ENCODE assay signal across 8 cellular contexts in the genomic region with DNA sequence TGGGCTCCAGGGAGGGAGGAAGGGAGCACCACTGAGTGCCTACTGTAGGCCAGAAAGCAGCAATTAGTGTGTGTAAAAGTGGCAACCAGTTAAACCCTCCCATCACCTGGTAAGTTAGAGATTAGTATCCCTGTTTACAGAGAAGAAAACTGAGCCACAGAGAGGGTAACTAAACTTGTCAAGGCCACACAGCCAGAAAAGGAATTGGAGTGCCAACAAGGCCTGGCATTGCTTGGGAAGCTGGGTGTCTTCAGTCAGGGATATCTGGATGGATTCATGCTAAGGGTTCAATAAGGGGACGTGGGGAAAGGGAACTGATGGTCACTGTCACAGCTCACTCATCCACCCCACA. TPM values are rescaled to one million over a fixed set of nuclear protein-coding genes. Genes with fewer than 3 reads are reported as not detected.
DNase-seq lines count a peak whose midpoint lies in the region; ATAC-seq and TF ChIP-seq lines count a peak whose summit lies in the region.

No MANE protein-coding gene starts in this region.

- H3K27me3 ChIP-seq in CD4-positive, alpha-beta memory T cell (ENCODE audit: insufficient read depth, low read length) = no peaks in the 10 kb centered on the region
- no peaks in the 10 kb centered on the region for H3K27me3 ChIP-seq in OCI-LY1 (ENCODE audit: insufficient read depth, low read length)
- peaks cover 5% of the 10 kb centered on the region for H3K27me3 ChIP-seq in neuron (ENCODE audit: insufficient read depth, low read length)

- TF ChIP-seq CTCF in OCI-LY1 (IDR thresholded peaks at IDR 0.05; ENCODE audit: low read length) (no peak), coronary artery (IDR thresholded peaks at IDR 0.05) (no peak)

- DNase-seq in CD4-positive, alpha-beta memory T cell = no peak
- DNase-seq in coronary artery (ENCODE audit: low spot score) (no peak), GDM1 (lab: John Stamatoyannopoulos, UW) (no peak), AG08396 (ENCODE audit: low spot score) (no peak), NCI-H510A treated with DMSO at 0.1 percent for 48 hours (lab: John Stamatoyannopoulos, UW) (no peak)

- H3F3A ChIP-seq in OCI-LY1 (ENCODE audit: insufficient read depth, low read length) = 0 out of 2 replicates have a peak, but pooled peaks cover 5% of the 10 kb centered on the region

- H3K9me3 ChIP-seq in CD4-positive, alpha-beta memory T cell (ENCODE audit: control insufficient read depth in 1 of 2, low read length in 2 of 2) = no peaks in the 10 kb centered on the region
- H3K9me3 ChIP-seq in OCI-LY1 (ENCODE audit: low read length) = no peaks in the 10 kb centered on the region
- no peaks in the 10 kb centered on the region for H3K9me3 ChIP-seq in neuron (ENCODE audit: low read length)

- POLR2A ChIA-PET in CD4-positive, alpha-beta memory T cell (lab: Charles Lee; ENCODE audit: partially characterized antibody) = interaction anchor here (0.7 to 2.5 kb wide), 10 partner anchors 24 to 464 kb away, joined by 3 to 32 read pairs (median 5); a partner anchor contains a TSS

- peaks cover 5 to 19% (median 10%) of the 10 kb centered on the region in 4 donors for H3K4me1 Mint-ChIP-seq in CD4-positive, alpha-beta memory T cell

- peak overlapping the region; percentile 90 to 99 (median 97) for H3K27ac Mint-ChIP-seq in CD4-positive, alpha-beta memory T cell

- H3K4me1 ChIP-seq in CD4-positive, alpha-beta memory T cell (ENCODE audit: insufficient read depth, low read length) = peaks cover 9% of the 10 kb centered on the region
- H3K4me1 ChIP-seq in OCI-LY1 (ENCODE audit: insufficient read depth, low read length, severe bottlenecking) = peaks cover 38% of the 10 kb centered on the region
- H3K4me1 ChIP-seq in neuron (ENCODE audit: insufficient read depth, low read length) = peaks cover 44% of the 10 kb centered on the region

- peak overlapping the region; percentile 17; the same call in 1 of the 2 replicates for H3K9ac ChIP-seq in OCI-LY1 (ENCODE audit: low read length)

- no peaks in the 10 kb centered on the region for H3K79me2 ChIP-seq in OCI-LY1 (ENCODE audit: insufficient read depth, low read length)

- peak overlapping the region; percentile 71 for H3K27ac ChIP-seq in CD4-positive, alpha-beta memory T cell (ENCODE audit: low read depth, low read length)
- H3K27ac ChIP-seq in OCI-LY1 (ENCODE audit: low read depth, low read length, poor library complexity, severe bottlenecking) (peak overlapping the region; percentile 82), coronary artery (peak overlapping the region; percentile 66 to 82)

- peak overlapping the region; percentile 81 for H3K4me2 ChIP-seq in OCI-LY1 (ENCODE audit: low read length)

- H3K9me2 ChIP-seq in OCI-LY1 (ENCODE audit: low read depth, low read length) = no peaks in the 10 kb centered on the region

- no peaks in the 10 kb centered on the region for H3K27me3 Mint-ChIP-seq in CD4-positive, alpha-beta memory T cell

- ATAC-seq in GM19467 (IDR thresholded peaks at IDR 0.05; ENCODE audit: unreplicated experiment) = no peak

- H2AFZ ChIP-seq in OCI-LY1 (ENCODE audit: low read length) = no peak overlapping the region
- H2AFZ ChIP-seq in neuron (ENCODE audit: low read depth, low read length) = peak overlapping the region; percentile 20

- peak overlapping the region; percentile 89 to 96 (median 94) for H3K4me3 Mint-ChIP-seq in CD4-positive, alpha-beta memory T cell

- no peaks in the 10 kb centered on the region for H3K9me3 Mint-ChIP-seq in CD4-positive, alpha-beta memory T cell

- H3K36me3 Mint-ChIP-seq in CD4-positive, alpha-beta memory T cell = peaks cover 0 to 2% of the 10 kb centered on the region in 2 donors

- intact Hi-C loops in CD4-positive, alpha-beta memory T cell (cut with micrococcal nuclease) = loop anchor here (1.0 to 5.0 kb wide), 2 partner anchors 22 to 240 kb away; no protein-coding TSS in a partner anchor

- H3K4me3 ChIP-seq in CD4-positive, alpha-beta memory T cell (ENCODE audit: low read length in 2 of 2) = peak overlapping the region in 1 of 2 donors; percentile 78
- peak overlapping the region; percentile 73 for H3K4me3 ChIP-seq in OCI-LY1 (ENCODE audit: low read depth, low read length, poor library complexity, severe bottlenecking)
- peak overlapping the region; percentile 82 for H3K4me3 ChIP-seq in coronary artery
- H3K4me3 ChIP-seq in neuron (ENCODE audit: low read length) = peak overlapping the region; percentile 63

- CTCF ChIA-PET in CD4-positive, alpha-beta memory T cell (lab: Charles Lee; ENCODE audit: partially characterized antibody) = interaction anchor here (1.1 to 6.4 kb wide), 14 partner anchors 22 to 394 kb away, joined by 3 to 126 read pairs (median 12); a partner anchor contains a TSS

- H3K36me3 ChIP-seq in CD4-positive, alpha-beta memory T cell (ENCODE audit: insufficient read depth, low read length) = no peaks in the 10 kb centered on the region
- H3K36me3 ChIP-seq in OCI-LY1 (ENCODE audit: insufficient read depth, low read length) = no peaks in the 10 kb centered on the region
- no peaks in the 10 kb centered on the region for H3K36me3 ChIP-seq in neuron (ENCODE audit: insufficient read depth, low read length)

- no peaks in the 10 kb centered on the region for H4K20me1 ChIP-seq in OCI-LY1 (ENCODE audit: insufficient read depth, low read length)

RNA-seq across cellular contexts. Expression of a gene that starts 23.6 kb away (rescaled TPM):
- 1 to 10 TPM; 1.5 to 2.0 TPM for total RNA-seq in CD4-positive, alpha-beta memory T cell
- polyA plus RNA-seq in CD4-positive, alpha-beta memory T cell = under 1 TPM in 1 of 2 donors, not detected in 1; 0.55 TPM

RNA-seq across cellular contexts. Expression of a gene that starts 28.1 kb away (rescaled TPM):
- total RNA-seq in CD4-positive, alpha-beta memory T cell = under 1 TPM; 0.61 to 0.94 TPM
- not detected for polyA plus RNA-seq in CD4-positive, alpha-beta memory T cell
